Comparison of ENCODE assay signal across 28 cellular contexts in genomic region chr4:117378942-117379341, GRCh38.
"Had no signal": no experiment of that assay in that cellular context is flagged by ENCODE, and none has a peak within 500 bp of the region (broad histone marks: within the 10 kb centered on the region; RNA-seq: fewer than 3 reads in every experiment).

No MANE protein-coding gene starts in this region.

- H3K4me3 ChIP-seq: stomach, suprapubic skin, testis, thoracic aorta, thyroid gland, tibial artery, tibial nerve, transverse colon, upper lobe of left lung, upper lobe of right lung, uterus, vagina had no signal

- ATAC-seq: stimulated activated effector memory CD8-positive, alpha-beta T cell treated with anti-CD3 and anti-CD28 coated beads, Interleukin-12 subunit alpha, Interleukin-12 subunit beta, amount 100 ng/mL, for 72 hours; stimulated activated memory B cell treated with anti-CD40 and anti-IgM and Interleukin-4, amounts not matched to agents 10 μg/mL and 1 μg/mL and 100 μg/mL, for 72 hours; stimulated activated naive B cell treated with anti-CD40 and anti-IgM and Interleukin-4, amounts not matched to agents 10 μg/mL and 1 μg/mL and 100 μg/mL, for 72 hours; stimulated activated naive CD8-positive, alpha-beta T cell treated with anti-CD3 and anti-CD28 coated beads, Interleukin-15, amount 100 ng/mL, for 72 hours; stimulated activated naive CD8-positive, alpha-beta T cell treated with anti-CD3 and anti-CD28 coated beads, Interleukin-15, Interleukin-2, amounts not matched to agents 100 U/mL and 50 U/mL, for 24 hours; upper lobe of right lung had no signal

- H3K36me3 ChIP-seq: stomach, suprapubic skin, thoracic aorta, thyroid gland, tibial artery, tibial nerve, transverse colon, upper lobe of left lung, upper lobe of right lung, uterus, vagina had no signal

- H3K27me3 ChIP-seq: stomach, suprapubic skin, testis, thyroid gland, tibial artery, tibial nerve, transverse colon, upper lobe of left lung, upper lobe of right lung, uterus, vagina had no signal

- H3K4me1 ChIP-seq: stomach, suprapubic skin, testis, thyroid gland, tibial artery, tibial nerve, transverse colon, upper lobe of left lung, upper lobe of right lung, uterus, vagina had no signal

- H3K9me3 Mint-ChIP-seq: stimulated activated memory B cell treated with anti-CD40 and anti-IgM and Interleukin-4, amounts not matched to agents 10 μg/mL and 1 μg/mL and 100 μg/mL, for 72 hours; stimulated activated naive B cell treated with anti-CD40 and anti-IgM and Interleukin-4, amounts not matched to agents 10 μg/mL and 1 μg/mL and 100 μg/mL, for 72 hours; stimulated activated naive CD8-positive, alpha-beta T cell treated with anti-CD3 and anti-CD28 coated beads, Interleukin-15, Interleukin-2, amounts not matched to agents 100 ng/mL and 50 ng/mL, for 24 hours; type B pancreatic cell had no signal

- DNase-seq: stimulated activated CD4-positive, alpha-beta T cell treated with anti-CD3 and anti-CD28 coated beads, Interleukin-2, amount 100 ng/mL, for 48 hours; stimulated activated CD4-positive, alpha-beta T cell treated with anti-CD3 and anti-CD28 coated beads, Interleukin-4, amount 100 ng/mL, for 1 hour; stimulated activated CD4-positive, alpha-beta T cell treated with anti-CD3 and anti-CD28 coated beads, Interleukin-4, amount 100 ng/mL, for 24 hours; stimulated activated CD4-positive, alpha-beta T cell treated with anti-CD3 and anti-CD28 coated beads, Interleukin-4, amount 100 ng/mL, for 4 hours; stimulated activated CD8-positive, alpha-beta memory T cell treated with anti-CD3 and anti-CD28 coated beads, Interleukin-4, amount 100 ng/mL, for 48 hours; stimulated activated naive B cell treated with anti-CD40 and anti-IgM and Interleukin-4, amounts not matched to agents 10 μg/mL and 1 μg/mL and 100 μg/mL, for 72 hours; stimulated activated naive CD4-positive, alpha-beta T cell; stimulated activated naive CD4-positive, alpha-beta T cell treated with Interleukin-2 at 50 U/mL for 16 hours; stimulated activated naive CD8-positive, alpha-beta T cell treated with anti-CD3 and anti-CD28 coated beads, Interleukin-15, amount 100 ng/mL, for 72 hours; stimulated activated naive CD8-positive, alpha-beta T cell treated with anti-CD3 and anti-CD28 coated beads, Interleukin-15, Interleukin-2, amounts not matched to agents 100 U/mL and 50 U/mL, for 24 hours; stomach; substantia nigra; testis; thyroid gland; tibial artery; transverse colon; trophoblast cell; upper lobe of left lung; upper lobe of right lung; uterus had no signal

- H3K36me3 Mint-ChIP-seq: stimulated activated effector memory CD8-positive, alpha-beta T cell treated with anti-CD3 and anti-CD28 coated beads, Interleukin-12 subunit alpha, Interleukin-12 subunit beta, amount 100 ng/mL, for 72 hours; stimulated activated memory B cell treated with anti-CD40 and anti-IgM and Interleukin-4, amounts not matched to agents 10 μg/mL and 1 μg/mL and 100 μg/mL, for 72 hours; stimulated activated naive B cell treated with anti-CD40 and anti-IgM and Interleukin-4, amounts not matched to agents 10 μg/mL and 1 μg/mL and 100 μg/mL, for 72 hours; type B pancreatic cell had no signal

- H3K9me3 ChIP-seq: stomach, suprapubic skin, testis, thoracic aorta, thyroid gland, tibial artery, tibial nerve, transverse colon, upper lobe of left lung, upper lobe of right lung, uterus, vagina had no signal

- H3K27me3 Mint-ChIP-seq: stimulated activated memory B cell treated with anti-CD40 and anti-IgM and Interleukin-4, amounts not matched to agents 10 μg/mL and 1 μg/mL and 100 μg/mL, for 72 hours; stimulated activated naive B cell treated with anti-CD40 and anti-IgM and Interleukin-4, amounts not matched to agents 10 μg/mL and 1 μg/mL and 100 μg/mL, for 72 hours; stimulated activated naive CD8-positive, alpha-beta T cell treated with anti-CD3 and anti-CD28 coated beads, Interleukin-15, amount 100 ng/mL, for 72 hours; stimulated activated naive CD8-positive, alpha-beta T cell treated with anti-CD3 and anti-CD28 coated beads, Interleukin-15, Interleukin-2, amounts not matched to agents 100 ng/mL and 50 ng/mL, for 24 hours; type B pancreatic cell had no signal

- H3K27ac ChIP-seq: stomach, suprapubic skin, testis, thoracic aorta, thyroid gland, tibial artery, tibial nerve, transverse colon, upper lobe of left lung, upper lobe of right lung, uterus, vagina had no signal

- H3K27ac Mint-ChIP-seq: stimulated activated effector memory CD8-positive, alpha-beta T cell treated with anti-CD3 and anti-CD28 coated beads, Interleukin-12 subunit alpha, Interleukin-12 subunit beta, amount 100 ng/mL, for 72 hours; stimulated activated memory B cell treated with anti-CD40 and anti-IgM and Interleukin-4, amounts not matched to agents 10 μg/mL and 1 μg/mL and 100 μg/mL, for 72 hours; stimulated activated naive B cell treated with anti-CD40 and anti-IgM and Interleukin-4, amounts not matched to agents 10 μg/mL and 1 μg/mL and 100 μg/mL, for 72 hours; stimulated activated naive CD8-positive, alpha-beta T cell treated with anti-CD3 and anti-CD28 coated beads, Interleukin-15, amount 100 ng/mL, for 72 hours; stimulated activated naive CD8-positive, alpha-beta T cell treated with anti-CD3 and anti-CD28 coated beads, Interleukin-15, Interleukin-2, amounts not matched to agents 100 ng/mL and 50 ng/mL, for 24 hours; type B pancreatic cell had no signal

- H3K4me3 Mint-ChIP-seq: stimulated activated effector memory CD8-positive, alpha-beta T cell treated with anti-CD3 and anti-CD28 coated beads, Interleukin-12 subunit alpha, Interleukin-12 subunit beta, amount 100 ng/mL, for 72 hours; stimulated activated memory B cell treated with anti-CD40 and anti-IgM and Interleukin-4, amounts not matched to agents 10 μg/mL and 1 μg/mL and 100 μg/mL, for 72 hours; stimulated activated naive B cell treated with anti-CD40 and anti-IgM and Interleukin-4, amounts not matched to agents 10 μg/mL and 1 μg/mL and 100 μg/mL, for 72 hours; stimulated activated naive CD8-positive, alpha-beta T cell treated with anti-CD3 and anti-CD28 coated beads, Interleukin-15, amount 100 ng/mL, for 72 hours; stimulated activated naive CD8-positive, alpha-beta T cell treated with anti-CD3 and anti-CD28 coated beads, Interleukin-15, Interleukin-2, amounts not matched to agents 100 ng/mL and 50 ng/mL, for 24 hours; type B pancreatic cell had no signal

- H3K4me1 Mint-ChIP-seq: stimulated activated effector memory CD8-positive, alpha-beta T cell treated with anti-CD3 and anti-CD28 coated beads, Interleukin-12 subunit alpha, Interleukin-12 subunit beta, amount 100 ng/mL, for 72 hours; stimulated activated memory B cell treated with anti-CD40 and anti-IgM and Interleukin-4, amounts not matched to agents 10 μg/mL and 1 μg/mL and 100 μg/mL, for 72 hours; stimulated activated naive B cell treated with anti-CD40 and anti-IgM and Interleukin-4, amounts not matched to agents 10 μg/mL and 1 μg/mL and 100 μg/mL, for 72 hours; stimulated activated naive CD8-positive, alpha-beta T cell treated with anti-CD3 and anti-CD28 coated beads, Interleukin-15, amount 100 ng/mL, for 72 hours had no signal
